14 cellular contexts compared by ENCODE assay signal in the genomic region with DNA sequence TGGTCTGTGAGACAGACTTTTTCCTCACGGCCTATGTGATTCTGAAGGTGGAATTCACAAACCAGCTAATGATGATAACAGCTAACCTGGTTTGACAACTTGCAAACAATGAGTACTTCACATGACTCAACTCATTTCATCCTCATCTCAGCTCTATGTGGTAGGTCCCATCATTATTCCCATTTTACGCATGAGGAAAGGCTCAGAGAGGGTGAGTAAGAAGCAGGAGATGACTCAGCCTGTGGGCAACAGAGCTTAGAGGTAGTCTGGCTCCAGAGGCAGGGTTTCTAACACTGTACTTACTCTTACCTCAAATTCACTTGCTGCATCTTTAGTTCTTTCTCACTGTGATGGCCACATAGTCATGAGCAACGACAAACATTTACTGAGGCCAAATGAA. TPM values are rescaled to one million over a fixed set of nuclear protein-coding genes. Genes with fewer than 3 reads are reported as not detected.
DNase-seq lines count a peak whose midpoint lies in the region; ATAC-seq lines count a peak whose summit lies in the region.
"Had no signal": no experiment of that assay in that cellular context is flagged by ENCODE, and none has a peak within 500 bp of the region (broad histone marks: within the 10 kb centered on the region; RNA-seq: fewer than 3 reads in every experiment).

No MANE protein-coding gene starts in this region.

- no peak overlapping the region for H3K27ac ChIP-seq in epithelial cell of prostate
- H3K27ac ChIP-seq: uterus had no signal

- no peak for ATAC-seq in GM21576 (IDR thresholded peaks at IDR 0.05; ENCODE audit: unreplicated experiment)

- DNase-seq in activated CD4-positive, alpha-beta T cell treated with anti-CD3 and anti-CD28 coated beads, Interleukin-2, amount 50 U/mL, for 48 hours: peak; percentile 12 to 22
- DNase-seq in activated CD4-positive, alpha-beta T cell treated with anti-CD3 and anti-CD28 coated beads for 1 hour: no peak
- peak; percentile 9 for DNase-seq in NCI-H226
- DNase-seq in epithelial cell of prostate (ENCODE audit: low read depth, low spot score): peak; percentile 73
- peak; percentile 81 for DNase-seq in renal cortical epithelial cell (ENCODE audit: low read depth)
- no peak for DNase-seq in GF-D8 (lab: John Stamatoyannopoulos, UW)
- DNase-seq in stimulated activated CD4-positive, alpha-beta T cell treated with anti-CD3 and anti-CD28 coated beads, Interleukin-12 subunit alpha, Interleukin-12 subunit beta, amount 100 ng/mL, for 4 hours: no peak
- DNase-seq: DMS79, head of caudate nucleus, KBM-7, NCI-H1694, small intestine, uterus had no signal

RNA-seq across cellular contexts. Expression of gene PSMD6, which starts 25.8 kb away (rescaled TPM):
- 113 and 124 TPM in 2 replicates for total RNA-seq in renal cortical epithelial cell

Comparison
In these comparisons a context has a peak if more than half of its experiments do, and no peak if none do; other contexts are left out.
1. DNase-seq: peak in activated CD4-positive, alpha-beta T cell treated with anti-CD3 and anti-CD28 coated beads, Interleukin-2, amount 50 U/mL, for 48 hours (2 of 2), NCI-H226 (single experiment), epithelial cell of prostate (single experiment) and renal cortical epithelial cell (single experiment); none in activated CD4-positive, alpha-beta T cell treated with anti-CD3 and anti-CD28 coated beads for 1 hour (single experiment), GF-D8 (single experiment) and stimulated activated CD4-positive, alpha-beta T cell treated with anti-CD3 and anti-CD28 coated beads, Interleukin-12 subunit alpha, Interleukin-12 subunit beta, amount 100 ng/mL, for 4 hours (single experiment).